8 cellular contexts compared by ENCODE assay signal in the genomic region with DNA sequence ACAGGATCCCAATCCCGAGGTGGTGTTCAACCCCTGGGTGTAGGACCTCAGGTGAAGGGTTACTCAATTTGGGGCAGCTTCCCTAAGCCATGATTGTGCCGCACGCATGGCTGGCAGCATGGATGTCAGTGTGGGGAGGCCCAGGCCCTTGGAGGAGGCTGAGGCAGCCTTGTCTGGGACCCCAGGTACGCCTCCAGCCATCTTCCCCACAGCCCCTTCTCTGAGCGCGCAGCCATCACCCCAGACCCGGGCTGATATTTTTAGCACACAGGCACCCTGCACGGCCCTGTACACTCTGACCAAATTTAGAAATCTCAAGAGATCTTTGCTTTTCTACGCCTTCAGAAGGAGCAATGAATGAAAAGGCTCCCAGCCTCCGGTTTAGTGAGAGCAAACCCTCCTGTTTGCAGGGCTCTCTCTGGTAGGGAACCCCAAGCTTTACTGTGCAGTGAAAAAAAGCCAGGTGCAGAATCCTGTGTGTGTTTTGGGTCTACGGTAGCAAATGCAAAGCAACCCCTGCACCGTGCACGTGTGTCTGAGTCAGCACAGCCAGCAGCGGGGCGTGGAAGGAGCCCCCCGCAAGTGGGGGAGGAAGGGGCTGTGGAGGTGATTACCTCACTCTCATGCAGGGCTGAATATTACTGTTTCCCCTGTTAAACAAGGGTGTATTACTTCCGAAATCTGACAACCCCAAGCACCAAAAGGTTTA. TPM values are rescaled to one million over a fixed set of nuclear protein-coding genes. Genes with fewer than 3 reads are reported as not detected.
A peak's percentile ranks its signal among the peaks of the same experiment; 100 is the strongest.
DNase-seq lines count a peak whose midpoint lies in the region; ATAC-seq, FAIRE-seq and TF ChIP-seq lines count a peak whose summit lies in the region.

No MANE protein-coding gene starts in this region.

- H3K79me2 ChIP-seq in Loucy (ENCODE audit: insufficient read depth, low read length): no peaks in the 10 kb centered on the region

- TF ChIP-seq EP300 in esophagus muscularis mucosa (IDR thresholded peaks at IDR 0.05): no peak

- H3K36me3 ChIP-seq in Loucy (ENCODE audit: insufficient read depth, low read length) (no peaks in the 10 kb centered on the region), esophagus muscularis mucosa (no peaks in the 10 kb centered on the region)

- peaks cover 13% of the 10 kb centered on the region for H3F3A ChIP-seq in Loucy (ENCODE audit: low read depth)

- DNase-seq in esophagus muscularis mucosa (ENCODE audit: extremely low spot score): no peak
- no peak for DNase-seq in urothelium cell line (ENCODE audit: low spot score)
- DNase-seq in NCI-H2196 treated with DMSO at 0.1 percent for 48 hours (lab: John Stamatoyannopoulos, UW; ENCODE audit: unreplicated experiment): no peak
- no peak for DNase-seq in substantia nigra (lab: John Stamatoyannopoulos, UW)
- no peak for DNase-seq in NCI-H69 (lab: John Stamatoyannopoulos, UW)

- H3K9ac ChIP-seq in Loucy (ENCODE audit: low read depth, low read length, poor library complexity, severe bottlenecking): peak overlapping the region; percentile 62

- H4K20me1 ChIP-seq in Loucy (ENCODE audit: insufficient read depth, low read length, poor library complexity, severe bottlenecking): no peaks in the 10 kb centered on the region

- H3K4me1 ChIP-seq in Loucy (ENCODE audit: insufficient read depth, low read length, poor library complexity, severe bottlenecking) (peaks cover 73% of the 10 kb centered on the region), esophagus muscularis mucosa (peaks cover 12 to 59% (median 48%) of the 10 kb centered on the region in 4 donors)

- intact Hi-C loops in esophagus muscularis mucosa (cut with DNase I): no loop called here

- TF ChIP-seq POLR2A in esophagus muscularis mucosa (IDR thresholded peaks at IDR 0.05; ENCODE audit: low read depth): no peak

- H3K9me3 ChIP-seq in Loucy (ENCODE audit: insufficient read depth, low read depth, low read length) (no peaks in the 10 kb centered on the region), esophagus muscularis mucosa (no peaks in the 10 kb centered on the region)

- H3K27me3 ChIP-seq in Loucy (ENCODE audit: insufficient read depth, low read length, poor library complexity, severe bottlenecking) (no peaks in the 10 kb centered on the region), esophagus muscularis mucosa (no peaks in the 10 kb centered on the region)

- H3K4me3 ChIP-seq in Loucy (ENCODE audit: low read length, poor library complexity, severe bottlenecking): peak overlapping the region; percentile 48
- peak overlapping the region in 3 of 4 donors; percentile 0 to 5 (median 3) for H3K4me3 ChIP-seq in esophagus muscularis mucosa

- no peaks in the 10 kb centered on the region for H3K9me2 ChIP-seq in Loucy (replicated peaks; ENCODE audit: low read depth, low read length)

- H2AFZ ChIP-seq in Loucy (ENCODE audit: low read length): peak overlapping the region; percentile 52; the same call in 1 of the 2 replicates

- ATAC-seq in GM18498 (IDR thresholded peaks at IDR 0.05; ENCODE audit: unreplicated experiment) (peak; percentile 53), GM21619 (IDR thresholded peaks at IDR 0.05; ENCODE audit: unreplicated experiment) (peak; percentile 60)

- peak overlapping the region; percentile 67 for H3K4me2 ChIP-seq in Loucy (ENCODE audit: low read depth, low read length, poor library complexity, severe bottlenecking)

- H3K27ac ChIP-seq in esophagus muscularis mucosa (replicated peaks in 1 of 4): peak overlapping the region; percentile 78 to 82 (median 81)
- no peak overlapping the region for H3K27ac ChIP-seq in substantia nigra (ENCODE audit: low read depth, low read length, poor library complexity, severe bottlenecking)

- FAIRE-seq in urothelium cell line (lab: Jason Lieb, UNC): no peak

- TF ChIP-seq CTCF in Loucy (conservative IDR thresholded peaks at IDR 0.05; ENCODE audit: low read length): no peak
- TF ChIP-seq CTCF in esophagus muscularis mucosa (IDR thresholded peaks at IDR 0.05): no peak

- 33% methylated on average over 13 of the region's 17 CpGs for WGBS in esophagus muscularis mucosa

RNA-seq across cellular contexts. Expression of a gene that starts 44.3 kb away (rescaled TPM):
- total RNA-seq in esophagus muscularis mucosa: not detected
